15 cellular contexts compared by ENCODE assay signal in the genomic region with DNA sequence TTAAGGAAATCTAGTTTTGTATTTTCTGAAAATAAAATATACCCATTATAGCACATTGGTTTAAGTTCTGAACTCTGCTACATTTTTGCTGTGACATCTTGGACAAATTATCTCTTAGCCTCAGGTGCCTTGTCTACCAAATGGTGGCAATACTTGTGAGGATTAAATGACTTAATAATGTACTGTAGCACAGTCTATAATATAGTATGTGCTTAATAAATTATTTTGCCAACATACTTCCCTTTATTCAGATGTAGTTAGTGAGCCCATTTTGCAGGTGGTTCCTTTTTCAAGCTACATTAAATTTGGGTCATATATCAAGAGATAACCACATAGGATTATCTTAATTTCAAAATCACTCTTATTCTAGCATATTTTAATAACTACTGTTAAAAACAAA. TPM values are rescaled to one million over a fixed set of nuclear protein-coding genes. Genes with fewer than 3 reads are reported as not detected.
DNase-seq lines count a peak whose midpoint lies in the region; ATAC-seq, FAIRE-seq and TF ChIP-seq lines count a peak whose summit lies in the region.
"Had no signal": no experiment of that assay in that cellular context is flagged by ENCODE, and none has a peak within 500 bp of the region (broad histone marks: within the 10 kb centered on the region; RNA-seq: fewer than 3 reads in every experiment).

No MANE protein-coding gene starts in this region.

- intact Hi-C loops in CD4-positive, alpha-beta T cell (cut with DNase I, micrococcal nuclease) = loop anchor here (2.0 to 10.0 kb wide), 6 partner anchors 45 to 655 kb away; partner anchors contain the start of genes KDM3B (in 2 of the 2), CDC23 (in 1 of the 2) and SIL1 (in 1 of the 2)
- intact Hi-C loops in K562 (cut with micrococcal nuclease) = no loop called here

- no peaks in the 10 kb centered on the region for H3K9me3 ChIP-seq in CD4-positive, alpha-beta T cell (ENCODE audit: control insufficient read depth, low read length)
- H3K9me3 ChIP-seq in Loucy (ENCODE audit: insufficient read depth, low read depth, low read length) (no peaks in the 10 kb centered on the region), K562 (replicated peaks; ENCODE audit: control insufficient read depth, insufficient read depth, low read depth, low read length) (no peaks in the 10 kb centered on the region), osteoblast (ENCODE audit: low read depth, low read length) (no peaks in the 10 kb centered on the region), small intestine (ENCODE audit: control insufficient read depth, low read depth) (no peaks in the 10 kb centered on the region)
- H3K9me3 ChIP-seq: adrenal gland had no signal

- POLR2A ChIA-PET in CD4-positive, alpha-beta T cell (lab: Charles Lee) = no interaction called here
- POLR2A ChIA-PET in K562 (lab: Yijun Ruan, JAX) = interaction anchor here (0.5 to 1.9 kb wide), 3 partner anchors 10 to 36 kb away, joined by 4 to 6 read pairs (median 5); partner anchors contain the start of gene HSPA9

- H3K9me3 Mint-ChIP-seq in CD4-positive, alpha-beta T cell = no peaks in the 10 kb centered on the region
- H3K9me3 Mint-ChIP-seq: CD8-positive, alpha-beta T cell had no signal

- no peak for TF ChIP-seq RAD21 in K562 (CRISPR knock-in tag; conservative IDR thresholded peaks at IDR 0.05 in 1 of 2, IDR thresholded peaks at IDR 0.05 in 1 of 2)

- ATAC-seq in CD4-positive, alpha-beta T cell (ENCODE audit: poor library complexity) = no peak
- ATAC-seq in K562 (no peak), left lobe of liver (no peak)
- ATAC-seq: CD8-positive, alpha-beta T cell; SK-N-SH treated with all-trans-retinoic acid at 6 μM for 48 hours had no signal

- H3K27me3 ChIP-seq in CD4-positive, alpha-beta T cell (ENCODE audit: control insufficient read depth, insufficient read depth, low read length) = no peaks in the 10 kb centered on the region
- no peaks in the 10 kb centered on the region for H3K27me3 ChIP-seq in Loucy (ENCODE audit: insufficient read depth, low read length, poor library complexity, severe bottlenecking)
- no peaks in the 10 kb centered on the region for H3K27me3 ChIP-seq in K562 (ENCODE audit: control insufficient read depth in 2 of 2, insufficient read depth in 2 of 2, low read length in 2 of 2)
- no peaks in the 10 kb centered on the region for H3K27me3 ChIP-seq in osteoblast (ENCODE audit: insufficient read depth, low read length)
- H3K27me3 ChIP-seq in small intestine (ENCODE audit: control insufficient read depth in 2 of 2, insufficient read depth in 2 of 2, low read length in 2 of 2) = no peaks in the 10 kb centered on the region
- H3K27me3 ChIP-seq: adrenal gland had no signal

- no peak for DNase-seq in CD4-positive, alpha-beta T cell
- DNase-seq in K562 (ENCODE audit: extremely low read depth in 1 of 4, low spot score in 3 of 4) (no peak), osteoblast (ENCODE audit: insufficient read length, low spot score, missing footprints) (no peak), small intestine (no peak), left lobe of liver (ENCODE audit: low spot score) (no peak), NCI-H226 (no peak)
- DNase-seq: adrenal gland; CD8-positive, alpha-beta T cell; foreskin melanocyte; NCI-H1417; NCI-H446; occipital lobe; WERI-Rb-1 had no signal

- no peaks in the 10 kb centered on the region for H3K9me1 ChIP-seq in K562 (ENCODE audit: control insufficient read depth, insufficient read depth, low read length)

- no peak for TF ChIP-seq POLR2A in K562 (conservative IDR thresholded peaks at IDR 0.05)

- H4K20me1 ChIP-seq in Loucy (ENCODE audit: insufficient read depth, low read length, poor library complexity, severe bottlenecking) (peaks cover 68% of the 10 kb centered on the region), K562 (replicated peaks; ENCODE audit: control insufficient read depth, insufficient read depth, low read length) (peaks cover 35% of the 10 kb centered on the region), osteoblast (ENCODE audit: insufficient read depth, low read length) (peaks cover 51% of the 10 kb centered on the region)

- H3K4me1 Mint-ChIP-seq in CD4-positive, alpha-beta T cell (ENCODE audit: low read depth) = peaks cover 81% of the 10 kb centered on the region

- H3K9ac ChIP-seq in Loucy (ENCODE audit: low read depth, low read length, poor library complexity, severe bottlenecking) = peak overlapping the region; percentile 98
- H3K9ac ChIP-seq in K562 (ENCODE audit: insufficient read depth in 1 of 2, low read depth in 2 of 2, low read length in 2 of 2) = peak overlapping the region in 1 of 2 experiments; percentile 100; a peak in 3 of 4 replicates

- in situ Hi-C loops in K562 (cut with MboI) = no loop called here

- H3K79me2 ChIP-seq in Loucy (ENCODE audit: insufficient read depth, low read length) (peaks cover 89% of the 10 kb centered on the region), K562 (ENCODE audit: control insufficient read depth, insufficient read depth, low read length) (peaks cover 96% of the 10 kb centered on the region), osteoblast (ENCODE audit: insufficient read depth, low read length) (peaks cover 90% of the 10 kb centered on the region)

- H3K4me3 Mint-ChIP-seq in CD4-positive, alpha-beta T cell = peak overlapping the region; percentile 99

- TF ChIP-seq CTCF in CD4-positive, alpha-beta T cell (IDR thresholded peaks at IDR 0.05) = no peak
- TF ChIP-seq CTCF in Loucy (conservative IDR thresholded peaks at IDR 0.05; ENCODE audit: low read length) (no peak), K562 (IDR thresholded peaks at IDR 0.05 in 2 of 3, conservative IDR thresholded peaks at IDR 0.05 in 1 of 3; ENCODE audit: insufficient read depth in 2 of 3, low read depth in 1 of 3, low read length in 3 of 3) (no peak), osteoblast (IDR thresholded peaks at IDR 0.05; ENCODE audit: extremely low read depth, low read depth, low read length) (no peak)

- no peaks in the 10 kb centered on the region for H3K27me3 Mint-ChIP-seq in CD4-positive, alpha-beta T cell

- peak overlapping the region; percentile 99 for H3K27ac Mint-ChIP-seq in CD4-positive, alpha-beta T cell
- H3K27ac Mint-ChIP-seq: CD8-positive, alpha-beta T cell had no signal

- H3K27ac ChIP-seq in CD4-positive, alpha-beta T cell (ENCODE audit: low read depth, low read length) = no peak overlapping the region
- peak overlapping the region; percentile 96; the same call in 2 of the 3 replicates for H3K27ac ChIP-seq in K562 (ENCODE audit: extremely low read depth, low read depth, low read length)
- peak overlapping the region; percentile 100 for H3K27ac ChIP-seq in osteoblast (ENCODE audit: low read depth, low read length)
- H3K27ac ChIP-seq in small intestine (ENCODE audit: low read depth in 1 of 2, low read length in 1 of 2) = no peak overlapping the region
- H3K27ac ChIP-seq: adrenal gland, WERI-Rb-1 had no signal

- no peak for TF ChIP-seq EP300 in K562 (IDR thresholded peaks at IDR 0.05; ENCODE audit: low read length)

- H3K9me2 ChIP-seq in Loucy (replicated peaks; ENCODE audit: low read depth, low read length) = no peaks in the 10 kb centered on the region

- BruUV-seq in K562 (replicated peaks; lab: Mats Ljungman, UMichigan) = no TSS peak

- CTCF ChIA-PET in CD4-positive, alpha-beta T cell (lab: Charles Lee) = no interaction called here
- CTCF ChIA-PET in K562 (lab: Yijun Ruan, JAX; ENCODE audit: low intra/inter-chr PET ratio) = no interaction called here

- H3K36me3 Mint-ChIP-seq in CD4-positive, alpha-beta T cell (ENCODE audit: low read depth) = peaks cover 67% of the 10 kb centered on the region

- H3F3A ChIP-seq in Loucy (ENCODE audit: low read depth) = no peaks in the 10 kb centered on the region

- H2AFZ ChIP-seq in Loucy (ENCODE audit: low read length) = no peak overlapping the region
- no peak overlapping the region for H2AFZ ChIP-seq in K562 (ENCODE audit: low read depth, low read length)
- H2AFZ ChIP-seq in osteoblast (ENCODE audit: low read length) = no peak overlapping the region

- 0 out of 2 replicates have a peak, but pooled peaks cover 5% of the 10 kb centered on the region for H3K36me3 ChIP-seq in Loucy (ENCODE audit: insufficient read depth, low read length)
- peaks cover 72% of the 10 kb centered on the region for H3K36me3 ChIP-seq in K562 (ENCODE audit: control insufficient read depth, insufficient read depth, low read length)
- peaks cover 26% of the 10 kb centered on the region for H3K36me3 ChIP-seq in osteoblast (ENCODE audit: insufficient read depth, low read length)
- H3K36me3 ChIP-seq in small intestine (ENCODE audit: control insufficient read depth in 2 of 2, insufficient read depth in 2 of 2, low read length in 2 of 2) = no peaks in the 10 kb centered on the region
- H3K36me3 ChIP-seq: adrenal gland had no signal

- H3K4me1 ChIP-seq in Loucy (ENCODE audit: insufficient read depth, low read length, poor library complexity, severe bottlenecking) = peaks cover 36% of the 10 kb centered on the region
- peaks cover 3 to 32% of the 10 kb centered on the region in 2 experiments for H3K4me1 ChIP-seq in K562 (replicated peaks in 1 of 2; ENCODE audit: control insufficient read depth in 2 of 2, insufficient read depth in 2 of 2, low read length in 2 of 2)
- peaks cover 25% of the 10 kb centered on the region for H3K4me1 ChIP-seq in osteoblast (ENCODE audit: insufficient read depth, low read length)
- H3K4me1 ChIP-seq in small intestine (ENCODE audit: control insufficient read depth in 2 of 2, insufficient read depth in 1 of 2, low read depth in 1 of 2, low read length in 1 of 2) = peaks cover 4 to 13% of the 10 kb centered on the region in 2 donors

- peak overlapping the region; percentile 89 for H3K4me2 ChIP-seq in Loucy (ENCODE audit: low read depth, low read length, poor library complexity, severe bottlenecking)
- peak overlapping the region; percentile 90; the same call in 1 of the 2 replicates for H3K4me2 ChIP-seq in K562 (ENCODE audit: insufficient read depth, low read length)
- no peak overlapping the region for H3K4me2 ChIP-seq in osteoblast (ENCODE audit: insufficient read depth, low read length)

- H3K4me3 ChIP-seq in Loucy (ENCODE audit: low read length, poor library complexity, severe bottlenecking) (peak overlapping the region; percentile 92), K562 (peak overlapping the region; percentile 97; the same call in 1 of the 2 replicates), osteoblast (ENCODE audit: insufficient read depth, low read length) (no peak overlapping the region), small intestine (ENCODE audit: low read depth in 1 of 2, low read length in 2 of 2) (no peak overlapping the region)
- H3K4me3 ChIP-seq: adrenal gland had no signal

- FAIRE-seq in K562 (lab: Jason Lieb, UNC) (no peak), small intestine (lab: Jason Lieb, UNC) (no peak)

RNA-seq across cellular contexts. Expression of gene ETF1, which starts 3.2 kb away (rescaled TPM):
- total RNA-seq in CD4-positive, alpha-beta T cell = 100 to 1,000 TPM; 178 to 187 TPM
- 43.7 and 83.9 TPM in 2 replicates for total RNA-seq in K562 (2011; cell fraction: chromatin; rRNA removed; ENCODE audit: low replicate concordance)
- 26.2 and 27.1 TPM in 2 replicates for total RNA-seq in K562 (2011; cell fraction: nucleolus; rRNA removed)
- total RNA-seq in K562 (2011; cell fraction: nucleoplasm; rRNA removed) = 53.3 and 65.5 TPM in 2 replicates
- total RNA-seq in K562 (2014; rRNA removed) (149 and 157 TPM in 2 replicates), K562 (2014; rRNA removed; fragmentation: Illumina TruSeq; extraction: Trizol) (190 and 225 TPM in 2 replicates), K562 (2015; rRNA removed; fragmentation: Illumina TruSeq; extraction: Trizol) (146 and 159 TPM in 2 replicates), K562 (2021) (189 and 209 TPM in 2 replicates), osteoblast (113 and 116 TPM in 2 replicates), left lobe of liver (28.1 TPM)
- polyA plus RNA-seq in K562 (2011; rRNA removed) (113 and 179 TPM in 2 replicates), K562 (2014; fragmentation: Illumina TruSeq; extraction: Trizol) (162 and 198 TPM in 2 replicates), K562 (2014; fragmentation: Nextera tagmentation; extraction: Ambion mirVana) (10 to 100 TPM; 53.7 to 57.3 TPM), K562 (2014; rRNA removed) (137 and 164 TPM in 2 replicates), small intestine (10 to 100 TPM; 40.7 to 56.2 (median 50.0) TPM)
- polyA plus RNA-seq in K562 (2011; cell fraction: cytosol; rRNA removed) = 43.2 and 61.7 TPM in 2 replicates
- 33.0 and 41.2 TPM in 2 replicates for polyA plus RNA-seq in K562 (2011; cell fraction: nucleus; rRNA removed)
- 93.8 and 122 TPM in 2 replicates for polyA plus RNA-seq in K562 (2012)
- 249 and 254 TPM in 2 replicates for polyA minus RNA-seq in K562 (2011; rRNA and poly(A)+ RNA removed)
- 67.7 and 94.2 TPM in 2 replicates for polyA minus RNA-seq in K562 (2011; cell fraction: cytosol; rRNA and poly(A)+ RNA removed)
- 25.3 and 40.0 TPM in 2 replicates for polyA minus RNA-seq in K562 (2011; cell fraction: nucleus; rRNA and poly(A)+ RNA removed)

RNA-seq across cellular contexts. Expression of gene HSPA9, which starts 35.4 kb away (rescaled TPM):
- total RNA-seq in CD4-positive, alpha-beta T cell = 100 to 1,000 TPM; 354 to 366 TPM
- 389 and 542 TPM in 2 replicates for total RNA-seq in K562 (2011; cell fraction: chromatin; rRNA removed; ENCODE audit: low replicate concordance)
- 228 and 277 TPM in 2 replicates for total RNA-seq in K562 (2011; cell fraction: nucleolus; rRNA removed)
- 287 and 329 TPM in 2 replicates for total RNA-seq in K562 (2011; cell fraction: nucleoplasm; rRNA removed)
- 482 and 583 TPM in 2 replicates for total RNA-seq in K562 (2014; rRNA removed)
- 548 and 597 TPM in 2 replicates for total RNA-seq in K562 (2014; rRNA removed; fragmentation: Illumina TruSeq; extraction: Trizol)
- 522 and 545 TPM in 2 replicates for total RNA-seq in K562 (2015; rRNA removed; fragmentation: Illumina TruSeq; extraction: Trizol)
- total RNA-seq in K562 (2021) = 481 and 498 TPM in 2 replicates
- polyA plus RNA-seq in K562 (2011; rRNA removed) = 296 and 361 TPM in 2 replicates
- polyA plus RNA-seq in K562 (2011; cell fraction: cytosol; rRNA removed) = 229 and 239 TPM in 2 replicates
- 225 and 240 TPM in 2 replicates for polyA plus RNA-seq in K562 (2011; cell fraction: nucleus; rRNA removed)
- polyA plus RNA-seq in K562 (2012) = 333 and 576 TPM in 2 replicates
- polyA plus RNA-seq in K562 (2014; fragmentation: Illumina TruSeq; extraction: Trizol) = 474 and 552 TPM in 2 replicates
- polyA plus RNA-seq in K562 (2014; fragmentation: Nextera tagmentation; extraction: Ambion mirVana) = 100 to 1,000 TPM; 195 to 294 TPM
- polyA plus RNA-seq in K562 (2014; rRNA removed) = 514 and 537 TPM in 2 replicates
- 500 and 528 TPM in 2 replicates for polyA minus RNA-seq in K562 (2011; rRNA and poly(A)+ RNA removed)
- 329 and 345 TPM in 2 replicates for polyA minus RNA-seq in K562 (2011; cell fraction: cytosol; rRNA and poly(A)+ RNA removed)
- polyA minus RNA-seq in K562 (2011; cell fraction: nucleus; rRNA and poly(A)+ RNA removed) = 149 and 198 TPM in 2 replicates
- total RNA-seq in osteoblast = 499 and 624 TPM in 2 replicates
- polyA plus RNA-seq in small intestine = 100 to 1,000 TPM in 1 of 3 donors, 10 to 100 TPM in 2; 93.7 to 169 (median 95.4) TPM
- 201 TPM for total RNA-seq in left lobe of liver

Comparison
In these comparisons a context has a peak if more than half of its experiments do, and no peak if none do; other contexts are left out.
1. H3K27ac ChIP-seq: peak in K562 (single experiment) and osteoblast (single experiment); none in CD4-positive, alpha-beta T cell (single experiment) and small intestine (0 of 2).
2. H3K4me3 ChIP-seq: peak in Loucy (single experiment) and K562 (single experiment); none in osteoblast (single experiment) and small intestine (0 of 2).